Comparison of ENCODE assay signal across 21 cellular contexts in genomic region chr5:172442592-172442991, GRCh38. TPM values are rescaled to one million over a fixed set of nuclear protein-coding genes. Genes with fewer than 3 reads are reported as not detected.
DNase-seq lines count a peak whose midpoint lies in the region; ATAC-seq and TF ChIP-seq lines count a peak whose summit lies in the region.
"Had no signal": no experiment of that assay in that cellular context is flagged by ENCODE, and none has a peak within 500 bp of the region (broad histone marks: within the 10 kb centered on the region; RNA-seq: fewer than 3 reads in every experiment).

No MANE protein-coding gene starts in this region.

- TF ChIP-seq POLR2A in breast epithelium (IDR thresholded peaks at IDR 0.05) (no peak), vagina (IDR thresholded peaks at IDR 0.05) (no peak)

- CTCF ChIA-PET in MCF 10A (lab: Yijun Ruan, JAX) = interaction anchor here (2.9 to 16.1 kb wide), 2 partner anchors 8 to 18 kb away, joined by 13 to 147 read pairs; no protein-coding TSS in a partner anchor

- TF ChIP-seq CTCF in breast epithelium (IDR thresholded peaks at IDR 0.05) (no peak), MCF 10A (IDR thresholded peaks at IDR 0.05; ENCODE audit: unreplicated experiment) (no peak), brain (conservative IDR thresholded peaks at IDR 0.05) (no peak), osteocyte (IDR thresholded peaks at IDR 0.05) (no peak), vagina (IDR thresholded peaks at IDR 0.05) (no peak)

- H3K9me3 ChIP-seq in breast epithelium = no peaks in the 10 kb centered on the region
- H3K9me3 ChIP-seq in vagina = no peaks in the 10 kb centered on the region
- H3K9me3 ChIP-seq: BE2C, pancreas, right lobe of liver had no signal

- no peak overlapping the region for H3K27ac Mint-ChIP-seq in MCF 10A (ENCODE audit: low read depth, unreplicated experiment)
- peak overlapping the region in 4 of 5 experiments; percentile 87 to 96 (median 92) for H3K27ac Mint-ChIP-seq in brain
- peak overlapping the region; percentile 75 for H3K27ac Mint-ChIP-seq in osteocyte (ENCODE audit: unreplicated experiment)
- no peak overlapping the region for H3K27ac Mint-ChIP-seq in immature natural killer cell
- H3K27ac Mint-ChIP-seq: activated CD4-positive, alpha-beta T cell treated with anti-CD3 and anti-CD28 coated beads, Interleukin-2, amount 10 ng/mL, durations not matched to agents 7 days and 5 days; activated CD8-positive, alpha-beta memory T cell treated with anti-CD3 and anti-CD28 coated beads, Interleukin-2, amount 10 ng/mL, durations not matched to agents 7 days and 5 days; activated naive CD4-positive, alpha-beta T cell treated with anti-CD3 and anti-CD28 coated beads, Interleukin-2, amount 50 U/mL, for 24 hours; T-helper 1 cell treated with Interleukin-12 subunit alpha and Interleukin-12 subunit beta and Interleukin-4 antibody, amounts not matched to agents 30 μg/mL and 1 μg/mL, for 36 hours had no signal

- DNase-seq in breast epithelium (ENCODE audit: low spot score in 2 of 2) = no peak
- DNase-seq in MCF 10A (ENCODE audit: unreplicated experiment) = no peak
- DNase-seq in osteocyte (ENCODE audit: extremely low spot score, unreplicated experiment) = no peak
- DNase-seq in vagina (ENCODE audit: extremely low spot score in 2 of 2) = no peak
- DNase-seq in immature natural killer cell = no peak
- DNase-seq: 8988T; activated CD4-positive, alpha-beta T cell treated with anti-CD3 and anti-CD28 coated beads, Interleukin-2, amount 10 ng/mL, durations not matched to agents 7 days and 5 days; activated CD8-positive, alpha-beta memory T cell treated with anti-CD3 and anti-CD28 coated beads, Interleukin-2, amount 10 ng/mL, durations not matched to agents 7 days and 5 days; BE2C; effector memory CD4-positive, alpha-beta T cell; mesendoderm; natural killer cell; NCI-H1092; NCI-H2081; pancreas; right lobe of liver had no signal

- peaks cover 7% of the 10 kb centered on the region for H3K36me3 Mint-ChIP-seq in MCF 10A (ENCODE audit: insufficient read depth, unreplicated experiment)
- peaks cover 13% of the 10 kb centered on the region for H3K36me3 Mint-ChIP-seq in brain
- H3K36me3 Mint-ChIP-seq in osteocyte (ENCODE audit: unreplicated experiment) = peaks cover 5% of the 10 kb centered on the region
- H3K36me3 Mint-ChIP-seq in immature natural killer cell = no peaks in the 10 kb centered on the region
- H3K36me3 Mint-ChIP-seq: activated CD8-positive, alpha-beta memory T cell treated with anti-CD3 and anti-CD28 coated beads, Interleukin-2, amount 10 ng/mL, durations not matched to agents 7 days and 5 days; activated naive CD4-positive, alpha-beta T cell treated with anti-CD3 and anti-CD28 coated beads, Interleukin-2, amount 50 U/mL, for 24 hours; natural killer cell had no signal

- no peaks in the 10 kb centered on the region for H3K27me3 ChIP-seq in breast epithelium
- no peaks in the 10 kb centered on the region for H3K27me3 ChIP-seq in vagina
- H3K27me3 ChIP-seq: BE2C, pancreas, right lobe of liver had no signal

- peak overlapping the region; percentile 83 to 85 for H3K27ac ChIP-seq in breast epithelium
- peak overlapping the region; percentile 97 for H3K27ac ChIP-seq in vagina
- H3K27ac ChIP-seq: right lobe of liver had no signal

- BruUV-seq in MCF 10A (replicated peaks; lab: Mats Ljungman, UMichigan) = no TSS peak

- intact Hi-C loops in breast epithelium (cut with DNase I; ENCODE audit: low total_unique reads) = no loop called here
- intact Hi-C loops in MCF 10A (cut with micrococcal nuclease) = no loop called here
- intact Hi-C loops in vagina (cut with DNase I) = no loop called here

- H3K4me1 Mint-ChIP-seq in MCF 10A (ENCODE audit: insufficient read depth, unreplicated experiment) (peaks cover 34% of the 10 kb centered on the region), brain (peaks cover 76% of the 10 kb centered on the region), osteocyte (ENCODE audit: unreplicated experiment) (peaks cover 56% of the 10 kb centered on the region), immature natural killer cell (peaks cover 7 to 10% of the 10 kb centered on the region in 2 donors)

- POLR2A ChIA-PET in MCF 10A (lab: Yijun Ruan, JAX) = interaction anchor here (3.2 to 5.0 kb wide), 3 partner anchors 10 to 29 kb away, joined by 36 to 53 read pairs (median 52); partner anchors contain the start of gene SH3PXD2B

- peaks cover 14 to 36% of the 10 kb centered on the region in 2 donors for H3K4me1 ChIP-seq in breast epithelium
- peaks cover 80% of the 10 kb centered on the region for H3K4me1 ChIP-seq in vagina
- H3K4me1 ChIP-seq: right lobe of liver had no signal

- no peak for ATAC-seq in HG03159 (IDR thresholded peaks at IDR 0.05; ENCODE audit: unreplicated experiment)
- no peak for ATAC-seq in HG03521 (IDR thresholded peaks at IDR 0.05; ENCODE audit: unreplicated experiment)

- H3K27me3 Mint-ChIP-seq in MCF 10A (ENCODE audit: insufficient read depth, unreplicated experiment) = no peaks in the 10 kb centered on the region
- H3K27me3 Mint-ChIP-seq in brain = peaks cover 6% of the 10 kb centered on the region
- H3K27me3 Mint-ChIP-seq in osteocyte (ENCODE audit: unreplicated experiment) = no peaks in the 10 kb centered on the region
- peaks cover 3 to 8% (median 7%) of the 10 kb centered on the region in 3 donors for H3K27me3 Mint-ChIP-seq in immature natural killer cell (ENCODE audit: low read depth in 3 of 3)

- no peaks in the 10 kb centered on the region for H3K36me3 ChIP-seq in breast epithelium
- no peaks in the 10 kb centered on the region for H3K36me3 ChIP-seq in vagina
- H3K36me3 ChIP-seq: BE2C, pancreas, right lobe of liver had no signal

- no peak overlapping the region for H3K4me3 Mint-ChIP-seq in MCF 10A (ENCODE audit: unreplicated experiment)
- H3K4me3 Mint-ChIP-seq in brain = no peak overlapping the region
- no peak overlapping the region for H3K4me3 Mint-ChIP-seq in osteocyte (ENCODE audit: unreplicated experiment)
- no peak overlapping the region for H3K4me3 Mint-ChIP-seq in immature natural killer cell
- H3K4me3 Mint-ChIP-seq: activated CD4-positive, alpha-beta T cell treated with anti-CD3 and anti-CD28 coated beads, Interleukin-2, amount 10 ng/mL, durations not matched to agents 7 days and 5 days; activated CD8-positive, alpha-beta memory T cell treated with anti-CD3 and anti-CD28 coated beads, Interleukin-2, amount 10 ng/mL, durations not matched to agents 7 days and 5 days; activated naive CD4-positive, alpha-beta T cell treated with anti-CD3 and anti-CD28 coated beads, Interleukin-2, amount 50 U/mL, for 24 hours; natural killer cell; T-helper 1 cell treated with Interleukin-12 subunit alpha and Interleukin-12 subunit beta and Interleukin-4 antibody, amounts not matched to agents 30 μg/mL and 1 μg/mL, for 36 hours had no signal

- no peaks in the 10 kb centered on the region for H3K9me3 Mint-ChIP-seq in MCF 10A (ENCODE audit: unreplicated experiment)
- peaks cover 0 to 2% (median 0%) of the 10 kb centered on the region in 5 experiments for H3K9me3 Mint-ChIP-seq in brain
- H3K9me3 Mint-ChIP-seq in osteocyte (ENCODE audit: unreplicated experiment) = no peaks in the 10 kb centered on the region
- H3K9me3 Mint-ChIP-seq in immature natural killer cell = no peaks in the 10 kb centered on the region
- H3K9me3 Mint-ChIP-seq: activated CD4-positive, alpha-beta T cell treated with anti-CD3 and anti-CD28 coated beads, Interleukin-2, amount 10 ng/mL, durations not matched to agents 7 days and 5 days; activated naive CD4-positive, alpha-beta T cell treated with anti-CD3 and anti-CD28 coated beads, Interleukin-2, amount 50 U/mL, for 24 hours; natural killer cell; T-helper 1 cell treated with Interleukin-12 subunit alpha and Interleukin-12 subunit beta and Interleukin-4 antibody, amounts not matched to agents 30 μg/mL and 1 μg/mL, for 36 hours had no signal

- H3K4me3 ChIP-seq in breast epithelium (no peak overlapping the region), vagina (no peak overlapping the region)
- H3K4me3 ChIP-seq: pancreas, right lobe of liver had no signal

RNA-seq across cellular contexts. Expression of gene SH3PXD2B, which starts 11.7 kb away (rescaled TPM):
- total RNA-seq in breast epithelium (100 to 1,000 TPM in 1 of 3 donors, 10 to 100 TPM in 2; 35.3 to 118 (median 43.9) TPM), MCF 10A (2022) (34.1 and 42.3 TPM in 2 replicates), osteocyte (114 and 125 TPM in 2 replicates), vagina (30.9 TPM)
- polyA plus RNA-seq in brain (ENCODE audit: insufficient read depth, low read depth, low replicate concordance) (16.3 TPM), immature natural killer cell (not detected)

Comparison
In these comparisons a context has a peak if more than half of its experiments do, and no peak if none do; other contexts are left out.
1. H3K27ac Mint-ChIP-seq: peak in brain (4 of 5) and osteocyte (single experiment); none in MCF 10A (single experiment) and immature natural killer cell (0 of 6).